ENCODE assay signal across 8 cellular contexts in genomic region chr10:73625004-73625883, GRCh38. TPM values are rescaled to one million over a fixed set of nuclear protein-coding genes. Genes with fewer than 3 reads are reported as not detected.
DNase-seq lines count a peak whose midpoint lies in the region; ATAC-seq and TF ChIP-seq lines count a peak whose summit lies in the region.

No MANE protein-coding gene starts in this region.

- peak overlapping the region; percentile 91 for H3K4me3 Mint-ChIP-seq in CD4-positive, alpha-beta T cell

- H3K27me3 Mint-ChIP-seq in CD4-positive, alpha-beta T cell, result no peaks in the 10 kb centered on the region

- peaks cover 14% of the 10 kb centered on the region for H3K36me3 Mint-ChIP-seq in CD4-positive, alpha-beta T cell (ENCODE audit: low read depth)

- H3K27ac ChIP-seq in CD4-positive, alpha-beta T cell (ENCODE audit: low read depth, low read length), result peak overlapping the region; percentile 62
- H3K27ac ChIP-seq in lower lobe of right lung (peak overlapping the region; percentile 83), suprapubic skin (peak overlapping the region; percentile 92)

- peak; percentile 14 for ATAC-seq in CD4-positive, alpha-beta T cell (ENCODE audit: poor library complexity)
- ATAC-seq in GM18907 (IDR thresholded peaks at IDR 0.05; ENCODE audit: unreplicated experiment) (peak; percentile 28), HG03159 (IDR thresholded peaks at IDR 0.05; ENCODE audit: unreplicated experiment) (peak; percentile 38), lower lobe of right lung (peak; percentile 79 to 84), GM18519 (IDR thresholded peaks at IDR 0.05; ENCODE audit: low FRiP score, unreplicated experiment) (no peak)

- under 1% methylated on average over 44 of the region's 46 CpGs for WGBS in suprapubic skin

- peak overlapping the region; percentile 90 for H3K27ac Mint-ChIP-seq in CD4-positive, alpha-beta T cell

- CTCF ChIA-PET in CD4-positive, alpha-beta T cell (lab: Charles Lee), result no interaction called here

- H3K4me1 Mint-ChIP-seq in CD4-positive, alpha-beta T cell (ENCODE audit: low read depth), result peaks cover 25% of the 10 kb centered on the region

- H3K9me3 ChIP-seq in CD4-positive, alpha-beta T cell (ENCODE audit: control insufficient read depth, low read length), result no peaks in the 10 kb centered on the region
- no peaks in the 10 kb centered on the region for H3K9me3 ChIP-seq in lower lobe of right lung
- H3K9me3 ChIP-seq in suprapubic skin, result no peaks in the 10 kb centered on the region

- peak in 3 of 10 experiments; percentile 3 to 42 (median 15) for DNase-seq in CD4-positive, alpha-beta T cell
- DNase-seq in RPMI7951 (ENCODE audit: low read depth) (peak; percentile 24), ecto neural progenitor cell (ENCODE audit: low spot score) (peak; percentile 77), lower lobe of right lung (no peak), suprapubic skin (ENCODE audit: low spot score in 2 of 2) (peak in 1 of 2 donors; percentile 68)

- H3K4me1 ChIP-seq in lower lobe of right lung, result peaks cover 15% of the 10 kb centered on the region
- H3K4me1 ChIP-seq in suprapubic skin, result peaks cover 17% of the 10 kb centered on the region

- no peaks in the 10 kb centered on the region for H3K27me3 ChIP-seq in CD4-positive, alpha-beta T cell (ENCODE audit: control insufficient read depth, insufficient read depth, low read length)
- H3K27me3 ChIP-seq in lower lobe of right lung (ENCODE audit: low read depth), result no peaks in the 10 kb centered on the region
- H3K27me3 ChIP-seq in suprapubic skin, result no peaks in the 10 kb centered on the region

- TF ChIP-seq EP300 in suprapubic skin (IDR thresholded peaks at IDR 0.05), result no peak

- H3K4me3 ChIP-seq in lower lobe of right lung (peak overlapping the region; percentile 83), suprapubic skin (peak overlapping the region; percentile 95)

- intact Hi-C loops in CD4-positive, alpha-beta T cell (cut with DNase I, micrococcal nuclease), result loop anchor here (5.0 to 10.0 kb wide), 8 partner anchors 98 to 998 kb away; partner anchors contain the start of genes ANXA7 (in 1 of the 2), CFAP70 (in 1 of the 2), ECD (in 1 of the 2) and FAM149B1 (in 1 of the 2)
- intact Hi-C loops in lower lobe of right lung (cut with DNase I), result no loop called here

- H3K36me3 ChIP-seq in lower lobe of right lung, result no peaks in the 10 kb centered on the region
- H3K36me3 ChIP-seq in suprapubic skin, result no peaks in the 10 kb centered on the region

- POLR2A ChIA-PET in CD4-positive, alpha-beta T cell (lab: Charles Lee), result interaction anchor here (0.6 to 2.1 kb wide), 14 partner anchors 10 to 1585 kb away, joined by 3 to 28 read pairs (median 4); partner anchors contain the start of genes ANXA7, DNAJC9, MRPS16 and PPP3CB

- H3K9me3 Mint-ChIP-seq in CD4-positive, alpha-beta T cell, result no peaks in the 10 kb centered on the region

- TF ChIP-seq CTCF in CD4-positive, alpha-beta T cell (IDR thresholded peaks at IDR 0.05), result no peak
- TF ChIP-seq CTCF in lower lobe of right lung (IDR thresholded peaks at IDR 0.05) (no peak), suprapubic skin (IDR thresholded peaks at IDR 0.05) (no peak)

- no peak for TF ChIP-seq POLR2A in suprapubic skin (IDR thresholded peaks at IDR 0.05)

RNA-seq across cellular contexts. Expression of gene MYOZ1, which starts 16.0 kb away (rescaled TPM):
- total RNA-seq in CD4-positive, alpha-beta T cell, result not detected
- total RNA-seq in RPMI7951 (2014; rRNA removed; shearing (Covaris generic)), result not detected in 2 replicates
- total RNA-seq in lower lobe of right lung, result 2.9 TPM
- 1 to 10 TPM in 1 of 4 donors, under 1 TPM in 1, not detected in 2; 0.73 to 1.3 TPM for total RNA-seq in suprapubic skin

RNA-seq across cellular contexts. Expression of gene SYNPO2L, which starts 30.6 kb away (rescaled TPM):
- not detected for total RNA-seq in CD4-positive, alpha-beta T cell
- not detected in 2 replicates for total RNA-seq in RPMI7951 (2014; rRNA removed; shearing (Covaris generic))
- total RNA-seq in lower lobe of right lung (0.32 TPM), suprapubic skin (not detected)

RNA-seq across cellular contexts. Expression of gene USP54, which starts 34.1 kb away (rescaled TPM):
- total RNA-seq in CD4-positive, alpha-beta T cell, result 1 to 10 TPM; 2.7 to 3.2 TPM
- total RNA-seq in RPMI7951 (2014; rRNA removed; shearing (Covaris generic)), result 6.4 and 8.3 TPM in 2 replicates
- total RNA-seq in lower lobe of right lung (97.4 TPM), suprapubic skin (100 to 1,000 TPM in 1 of 4 donors, 10 to 100 TPM in 3; 52.2 to 110 (median 79.5) TPM)
